In genomic region chr19:3276341-3276799, GRCh38 we compare ENCODE assay signal across 10 cellular contexts. TPM values are rescaled to one million over a fixed set of nuclear protein-coding genes. Genes with fewer than 3 reads are reported as not detected.
DNase-seq lines count a peak whose midpoint lies in the region; ATAC-seq and TF ChIP-seq lines count a peak whose summit lies in the region.
"Had no signal": no experiment of that assay in that cellular context is flagged by ENCODE, and none has a peak within 500 bp of the region (broad histone marks: within the 10 kb centered on the region; RNA-seq: fewer than 3 reads in every experiment).

No MANE protein-coding gene starts in this region.

- H3K4me1 ChIP-seq in iPS-15b (ENCODE audit: control insufficient read depth, insufficient read depth, low read length) = peaks cover 4% of the 10 kb centered on the region
- H3K4me1 ChIP-seq in GM23248 (ENCODE audit: insufficient read depth) = no peaks in the 10 kb centered on the region

- H3K27ac ChIP-seq in GM23248 = no peak overlapping the region
- H3K27ac ChIP-seq: HL-60 had no signal

- H3K36me3 Mint-ChIP-seq in activated CD8-positive, alpha-beta T cell treated with anti-CD3 and anti-CD28 coated beads for 36 hours (ENCODE audit: low read depth) = no peaks in the 10 kb centered on the region
- H3K36me3 Mint-ChIP-seq in stimulated activated effector memory CD8-positive, alpha-beta T cell treated with anti-CD3 and anti-CD28 coated beads, Interleukin-12 subunit alpha, Interleukin-12 subunit beta, amount 100 ng/mL, for 72 hours = peaks cover 3% of the 10 kb centered on the region

- CTCF ChIA-PET in activated CD8-positive, alpha-beta T cell treated with anti-CD3 and anti-CD28 coated beads for 36 hours (lab: Charles Lee) = interaction anchor here (0.6 to 1.7 kb wide), 8 partner anchors 8 to 173 kb away, joined by 3 to 12 read pairs (median 4); no protein-coding TSS in a partner anchor

- H3K27me3 ChIP-seq in iPS-15b (ENCODE audit: control insufficient read depth, insufficient read depth, low read length) (peaks cover 6% of the 10 kb centered on the region), GM23248 (replicated peaks; ENCODE audit: insufficient read depth) (peaks cover 19% of the 10 kb centered on the region; the same call in 1 of the 2 replicates)

- H3K4me2 ChIP-seq in GM23248 (ENCODE audit: unreplicated experiment) = no peak overlapping the region

- WGBS in GM23248 (ENCODE audit: low coverage in 1 of 2, low lambda C conversion rate in 2 of 2, missing lambda C conversion rate in 2 of 2), 2 experiments = 0% methylated on average over 5 to 10 of the region's 11 CpGs

- no peaks in the 10 kb centered on the region for H4K20me1 ChIP-seq in GM23248 (ENCODE audit: insufficient read depth)

- H3K9me2 ChIP-seq in GM23248 (ENCODE audit: insufficient read depth) = no peaks in the 10 kb centered on the region

- no peaks in the 10 kb centered on the region for H3K9me3 Mint-ChIP-seq in activated CD8-positive, alpha-beta T cell treated with anti-CD3 and anti-CD28 coated beads for 36 hours
- no peaks in the 10 kb centered on the region for H3K9me3 Mint-ChIP-seq in stimulated activated effector memory CD8-positive, alpha-beta T cell treated with anti-CD3 and anti-CD28 coated beads, Interleukin-12 subunit alpha, Interleukin-12 subunit beta, amount 100 ng/mL, for 72 hours

- H3K27me3 Mint-ChIP-seq in activated CD8-positive, alpha-beta T cell treated with anti-CD3 and anti-CD28 coated beads for 36 hours = peaks cover 6% of the 10 kb centered on the region

- H3K9me3 ChIP-seq in iPS-15b (ENCODE audit: control insufficient read depth, insufficient read depth, low read length) (no peaks in the 10 kb centered on the region), GM23248 (ENCODE audit: low read depth) (no peaks in the 10 kb centered on the region)

- H3K9ac ChIP-seq in iPS-15b (ENCODE audit: low read depth, low read length) (no peak overlapping the region), GM23248 (no peak overlapping the region)

- POLR2A ChIA-PET in activated CD8-positive, alpha-beta T cell treated with anti-CD3 and anti-CD28 coated beads for 36 hours (lab: Charles Lee) = interaction anchor here (0.9 to 1.1 kb wide), 2 partner anchors 8 to 10 kb away, joined by 3 to 4 read pairs; no protein-coding TSS in a partner anchor

- peaks cover 16% of the 10 kb centered on the region for H3K4me1 Mint-ChIP-seq in activated CD8-positive, alpha-beta T cell treated with anti-CD3 and anti-CD28 coated beads for 36 hours (ENCODE audit: low read depth)
- H3K4me1 Mint-ChIP-seq in stimulated activated effector memory CD8-positive, alpha-beta T cell treated with anti-CD3 and anti-CD28 coated beads, Interleukin-12 subunit alpha, Interleukin-12 subunit beta, amount 100 ng/mL, for 72 hours = peaks cover 16% of the 10 kb centered on the region

- H3K79me2 ChIP-seq in GM23248 (ENCODE audit: insufficient read depth) = no peaks in the 10 kb centered on the region

- no peaks in the 10 kb centered on the region for H3F3A ChIP-seq in GM23248 (ENCODE audit: insufficient read depth)

- H3K4me3 ChIP-seq in iPS-15b (ENCODE audit: low read depth, low read length) (peak overlapping the region; percentile 43), GM23248 (no peak overlapping the region)

- in situ Hi-C loops in GM23248 (cut with MboI) = no loop called here

- H3K4me3 Mint-ChIP-seq in activated CD8-positive, alpha-beta T cell treated with anti-CD3 and anti-CD28 coated beads for 36 hours = peak overlapping the region; percentile 43
- H3K4me3 Mint-ChIP-seq in stimulated activated effector memory CD8-positive, alpha-beta T cell treated with anti-CD3 and anti-CD28 coated beads, Interleukin-12 subunit alpha, Interleukin-12 subunit beta, amount 100 ng/mL, for 72 hours = peak overlapping the region; percentile 91

- H3K27ac Mint-ChIP-seq in activated CD8-positive, alpha-beta T cell treated with anti-CD3 and anti-CD28 coated beads for 36 hours = no peak overlapping the region
- no peak overlapping the region for H3K27ac Mint-ChIP-seq in stimulated activated effector memory CD8-positive, alpha-beta T cell treated with anti-CD3 and anti-CD28 coated beads, Interleukin-12 subunit alpha, Interleukin-12 subunit beta, amount 100 ng/mL, for 72 hours

- H2AFZ ChIP-seq in GM23248 = no peak overlapping the region

- DNase-seq in ELF-1 (ENCODE audit: low read depth, low spot score) (peak; percentile 83), NCI-H146 treated with DMSO at 0.1 percent for 48 hours (lab: John Stamatoyannopoulos, UW; ENCODE audit: unreplicated experiment) (peak; percentile 84), GM23248 (no peak)
- DNase-seq in activated CD8-positive, alpha-beta T cell treated with anti-CD3 and anti-CD28 coated beads for 36 hours = peak; percentile 69
- peak in 1 of 2 donors; percentile 9 for DNase-seq in stimulated activated effector memory CD8-positive, alpha-beta T cell treated with anti-CD3 and anti-CD28 coated beads, Interleukin-12 subunit alpha, Interleukin-12 subunit beta, amount 100 ng/mL, for 72 hours (ENCODE audit: low spot score in 2 of 2)

- no peaks in the 10 kb centered on the region for H3K36me3 ChIP-seq in iPS-15b (ENCODE audit: control insufficient read depth, insufficient read depth, low read length)
- H3K36me3 ChIP-seq in GM23248 (ENCODE audit: low read depth) = no peaks in the 10 kb centered on the region

- ATAC-seq in activated CD8-positive, alpha-beta T cell treated with anti-CD3 and anti-CD28 coated beads for 36 hours = peak; percentile 11
- ATAC-seq in stimulated activated effector memory CD8-positive, alpha-beta T cell treated with anti-CD3 and anti-CD28 coated beads, Interleukin-12 subunit alpha, Interleukin-12 subunit beta, amount 100 ng/mL, for 72 hours = peak; percentile 36
- no peak for ATAC-seq in HG03159 (IDR thresholded peaks at IDR 0.05; ENCODE audit: unreplicated experiment)
- ATAC-seq in HG03460 (IDR thresholded peaks at IDR 0.05; ENCODE audit: unreplicated experiment) = no peak

- TF ChIP-seq CTCF in activated CD8-positive, alpha-beta T cell treated with anti-CD3 and anti-CD28 coated beads for 36 hours (IDR thresholded peaks at IDR 0.05) = no peak

- intact Hi-C loops in activated CD8-positive, alpha-beta T cell treated with anti-CD3 and anti-CD28 coated beads for 36 hours (cut with micrococcal nuclease) = no loop called here

RNA-seq across cellular contexts. Expression of gene CELF5, which starts 51.9 kb away (rescaled TPM):
- total RNA-seq in activated CD8-positive, alpha-beta T cell treated with anti-CD3 and anti-CD28 coated beads for 36 hours = under 1 TPM; 0.20 to 0.56 TPM
- 1.1 TPM in 1 of 2 replicates, not detected in the other for total RNA-seq in GM23248 (2014; rRNA removed; shearing (Covaris generic))
- 0.24 TPM in 1 of 2 replicates, not detected in the other for polyA plus RNA-seq in GM23248 (2016; fragmentation: Nextera tagmentation; extraction: Ambion mirVana)
- total RNA-seq: dermis microvascular lymphatic vessel endothelial cell had no signal

Comparison
In these comparisons a context has a peak if more than half of its experiments do, and no peak if none do; other contexts are left out.
1. ATAC-seq: peak in activated CD8-positive, alpha-beta T cell treated with anti-CD3 and anti-CD28 coated beads for 36 hours (single experiment) and stimulated activated effector memory CD8-positive, alpha-beta T cell treated with anti-CD3 and anti-CD28 coated beads, Interleukin-12 subunit alpha, Interleukin-12 subunit beta, amount 100 ng/mL, for 72 hours (single experiment); none in HG03159 (single experiment) and HG03460 (single experiment).